Comparison of ENCODE assay signal across 8 cellular contexts in the genomic region with DNA sequence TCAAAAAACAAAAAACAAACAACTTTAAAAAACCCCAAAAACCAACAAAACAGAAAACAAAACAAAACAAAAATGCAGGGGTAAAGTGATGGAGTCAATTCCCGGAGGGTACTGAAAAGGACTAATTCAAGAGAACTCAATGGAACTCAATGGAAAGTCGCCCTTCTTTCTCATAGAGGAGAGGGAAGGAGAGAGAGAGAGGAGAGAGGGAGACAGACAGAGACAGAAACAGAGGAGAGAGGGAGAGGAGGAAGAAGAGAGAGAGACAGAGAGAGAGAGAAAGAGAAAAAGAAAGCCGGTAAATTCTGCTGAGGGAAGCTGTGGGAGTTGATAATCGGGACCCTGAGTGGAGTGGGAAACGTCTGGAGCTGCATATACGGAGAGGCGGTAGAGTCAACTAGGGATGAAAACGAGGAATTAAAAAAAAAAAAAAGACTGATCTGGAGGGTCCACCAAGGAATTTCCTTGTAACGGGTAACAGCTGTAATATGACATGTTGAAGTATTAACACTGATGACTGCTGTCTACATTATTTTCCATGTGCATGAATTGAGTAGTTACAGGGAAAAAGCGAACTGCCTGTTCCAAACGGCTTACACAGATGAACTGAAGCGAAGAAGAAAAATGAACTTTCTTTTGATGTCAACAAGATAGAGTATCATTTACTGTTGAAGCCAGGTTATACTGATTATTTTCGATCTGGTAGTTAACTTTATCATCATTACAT. TPM values are rescaled to one million over a fixed set of nuclear protein-coding genes. Genes with fewer than 3 reads are reported as not detected.
DNase-seq lines count a peak whose midpoint lies in the region; FAIRE-seq and TF ChIP-seq lines count a peak whose summit lies in the region.

No MANE protein-coding gene starts in this region.

- no peak for TF ChIP-seq CTCF in testis (IDR thresholded peaks at IDR 0.05)

- H3K4me1 ChIP-seq in iPS-20b (ENCODE audit: insufficient read depth, low read length) (peaks cover 3% of the 10 kb centered on the region; the same call in 1 of the 2 replicates), testis (peaks cover 14% of the 10 kb centered on the region)

- peak overlapping the region; percentile 82 for H3K4me3 ChIP-seq in iPS-20b (ENCODE audit: low read length)
- peak overlapping the region; percentile 55 to 73 for H3K4me3 ChIP-seq in testis

- TF ChIP-seq POLR2A in testis (IDR thresholded peaks at IDR 0.05) (no peak), GM12892 (IDR thresholded peaks at IDR 0.05; ENCODE audit: low read depth, low read length) (no peak)

- H3K9me3 ChIP-seq in iPS-20b (ENCODE audit: insufficient read depth, low read depth, low read length) (no peaks in the 10 kb centered on the region), testis (no peaks in the 10 kb centered on the region)

- H3K27me3 ChIP-seq in iPS-20b (ENCODE audit: insufficient read depth, low read length), result no peaks in the 10 kb centered on the region
- no peaks in the 10 kb centered on the region for H3K27me3 ChIP-seq in testis

- H3K36me3 ChIP-seq in iPS-20b (ENCODE audit: insufficient read depth, low read depth, low read length), result no peaks in the 10 kb centered on the region
- no peaks in the 10 kb centered on the region for H3K36me3 ChIP-seq in testis (ENCODE audit: low read depth, missing control alignments)

- DNase-seq in NCI-H1092 treated with DMSO at 0.1 percent for 48 hours (lab: John Stamatoyannopoulos, UW), result peak; percentile 68
- DNase-seq in NCI-H1092 (lab: John Stamatoyannopoulos, UW), result no peak
- no peak for DNase-seq in testis
- DNase-seq in epidermal melanocyte (ENCODE audit: insufficient read length, low spot score), result no peak
- no peak for DNase-seq in stimulated activated CD4-positive, alpha-beta T cell treated with anti-CD3 and anti-CD28 coated beads, Interleukin-2, amount 100 ng/mL, for 48 hours
- DNase-seq in GM12892 (ENCODE audit: insufficient read length), result no peak

- H3K9ac ChIP-seq in iPS-20b (ENCODE audit: low read depth, low read length), result peak overlapping the region; percentile 81

- no peak for FAIRE-seq in GM12892 (lab: Jason Lieb, UNC)

- intact Hi-C loops in testis (cut with DNase I; ENCODE audit: low total_unique reads), result loop anchor here (10.0 kb wide), 1 partner anchor 124 kb away; no protein-coding TSS in a partner anchor

- H3K27ac ChIP-seq in adipose tissue (ENCODE audit: low read depth, low read length) (peak overlapping the region; percentile 21), iPS-20b (ENCODE audit: low read length) (peak overlapping the region; percentile 21), testis (peak overlapping the region; percentile 78 to 81)

- 14 to 28% (median 22%) methylated on average over 13 of the region's 13 CpGs for whole genome bisulfite sequencing in adipose tissue, 3 donors
- WGBS in testis, 2 donors, result 7 to 14% methylated on average over 13 of the region's 13 CpGs

RNA-seq across cellular contexts. Expression of a gene that starts 1.0 kb away (rescaled TPM):
- 1 to 10 TPM in 2 of 3 donors, under 1 TPM in 1; 0.88 to 5.5 (median 3.6) TPM for polyA plus RNA-seq in adipose tissue
- total RNA-seq in testis, result 10 to 100 TPM; 35.2 to 63.5 TPM
- 233 TPM for polyA plus RNA-seq in testis (ENCODE audit: insufficient read depth, low read depth, low replicate concordance)
- polyA plus RNA-seq in GM12892 (2012; ENCODE audit: missing spikeins), result 2.2 TPM

RNA-seq across cellular contexts. Expression of a gene that starts 4.6 kb away (rescaled TPM):
- 10 to 100 TPM in 1 of 3 donors, 1 to 10 TPM in 2; 6.8 to 19.5 (median 7.9) TPM for polyA plus RNA-seq in adipose tissue
- total RNA-seq in testis, result 10 to 100 TPM; 20.1 to 24.4 TPM
- 38.8 TPM for polyA plus RNA-seq in testis (ENCODE audit: insufficient read depth, low read depth, low replicate concordance)
- 38.1 TPM for polyA plus RNA-seq in GM12892 (2012; ENCODE audit: missing spikeins)

RNA-seq across cellular contexts. Expression of a gene that starts 17.2 kb away (rescaled TPM):
- polyA plus RNA-seq in adipose tissue (1 to 10 TPM; 5.1 to 8.9 (median 6.6) TPM), testis (ENCODE audit: insufficient read depth, low read depth, low replicate concordance) (21.5 TPM)
- 10 to 100 TPM; 31.8 to 36.2 TPM for total RNA-seq in testis
- 15.6 TPM for polyA plus RNA-seq in GM12892 (2012; ENCODE audit: missing spikeins)

RNA-seq across cellular contexts. Expression of a gene that starts 58.4 kb away (rescaled TPM):
- polyA plus RNA-seq in adipose tissue (10 to 100 TPM; 15.9 to 37.8 (median 33.0) TPM), testis (ENCODE audit: insufficient read depth, low read depth, low replicate concordance) (86.6 TPM)
- total RNA-seq in testis, result 100 to 1,000 TPM; 120 to 125 TPM
- polyA plus RNA-seq in GM12892 (2012; ENCODE audit: missing spikeins), result 44.0 TPM

Comparison
In these comparisons a context has a peak if more than half of its experiments do, and no peak if none do; other contexts are left out.
1. H3K27ac ChIP-seq: peak in every context shown above with its lines; median percentile 80 in testis; 21 in adipose tissue; 21 in iPS-20b.
2. RNA of a gene that starts 1.0 kb away (polyA plus RNA-seq): 233 TPM in testis (single experiment); 0.88 to 5.5 TPM in adipose tissue; every median in the first group is over 10 times any median in the second.